In the genomic region with DNA sequence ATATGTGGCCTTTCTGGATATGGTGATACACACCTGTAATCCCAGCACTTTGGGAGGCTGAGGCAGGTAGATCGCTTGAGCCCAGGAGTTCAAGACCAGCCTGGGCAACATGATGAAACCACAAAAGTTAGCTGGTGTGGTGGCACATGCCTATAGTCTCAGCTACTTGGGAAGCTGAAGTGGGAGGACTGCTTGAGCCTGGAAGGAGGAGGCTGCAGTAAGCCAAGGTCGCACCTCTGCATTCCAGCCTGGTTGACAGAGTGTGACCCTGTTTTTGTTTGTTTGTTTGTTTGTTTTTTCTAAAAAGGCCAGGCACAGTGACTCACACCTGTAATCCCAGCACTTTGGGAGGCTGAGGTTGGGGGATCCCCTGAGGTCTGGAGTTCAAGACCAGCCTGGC, we compare ENCODE assay signal across 2 cellular contexts.
TF ChIP-seq lines count a peak whose summit lies in the region.

No MANE protein-coding gene starts in this region.

TF ChIP-seq in HEK293, 187 proteins besides CTCF, POLR2A, EP300 and RAD21:
- 0 out of 2 replicates have a peak, but pooled peaks have one; percentile 11 for TF ChIP-seq HOXD13 (CRISPR knock-in tag; IDR thresholded peaks at IDR 0.05; ENCODE audit: borderline replicate concordance)

TF ChIP-seq in K562, 482 proteins besides CTCF, POLR2A, EP300 and RAD21:
- peak; percentile 58; the same call in 1 of the 2 replicates for TF ChIP-seq ZNF263 (CRISPR knock-in tag; IDR thresholded peaks at IDR 0.05; ENCODE audit: borderline replicate concordance)
